Comparison of ENCODE assay signal across 8 cellular contexts in genomic region chr12:65740873-65741600, GRCh38.
DNase-seq lines count a peak whose midpoint lies in the region; ATAC-seq and TF ChIP-seq lines count a peak whose summit lies in the region.

No MANE protein-coding gene starts in this region.

- peaks cover 9% of the 10 kb centered on the region for H3K4me1 Mint-ChIP-seq in Caco-2 (ENCODE audit: low read depth, unreplicated experiment)
- H3K4me1 Mint-ChIP-seq in activated T-helper 17 cell treated with anti-CD3 and anti-CD28 coated beads, Interleukin-2, amount 50 U/mL, for 72 hours = no peaks in the 10 kb centered on the region
- H3K4me1 Mint-ChIP-seq in stimulated activated naive CD8-positive, alpha-beta T cell treated with anti-CD3 and anti-CD28 coated beads, Interleukin-15, Interleukin-2, amounts not matched to agents 100 ng/mL and 50 ng/mL, for 24 hours (ENCODE audit: low read depth) = peaks cover 13% of the 10 kb centered on the region

- H3K27me3 Mint-ChIP-seq in Caco-2 (ENCODE audit: insufficient read depth, unreplicated experiment) = no peaks in the 10 kb centered on the region
- H3K27me3 Mint-ChIP-seq in activated T-helper 17 cell treated with anti-CD3 and anti-CD28 coated beads, Interleukin-2, amount 50 U/mL, for 72 hours = peaks cover 26% of the 10 kb centered on the region
- H3K27me3 Mint-ChIP-seq in stimulated activated naive CD8-positive, alpha-beta T cell treated with anti-CD3 and anti-CD28 coated beads, Interleukin-15, Interleukin-2, amounts not matched to agents 100 ng/mL and 50 ng/mL, for 24 hours = peaks cover 52% of the 10 kb centered on the region

- no peaks in the 10 kb centered on the region for H3K9me2 ChIP-seq in neural cell (ENCODE audit: insufficient read depth, low read length)

- H3K4me1 ChIP-seq in Caco-2 = 0 out of 2 replicates have a peak, but pooled peaks cover 4% of the 10 kb centered on the region

- no peak for TF ChIP-seq CTCF in Caco-2 (IDR thresholded peaks at IDR 0.05; ENCODE audit: insufficient read depth in 1 of 2, low read depth in 1 of 2, low read length in 1 of 2, severe bottlenecking in 1 of 2, unreplicated experiment in 1 of 2)
- TF ChIP-seq CTCF in HFF-Myc (IDR thresholded peaks at IDR 0.05; ENCODE audit: low read depth, low read length, missing control alignments) = no peak
- TF ChIP-seq CTCF in neural cell (IDR thresholded peaks at IDR 0.05; ENCODE audit: poor library complexity, severe bottlenecking) = no peak

- POLR2A ChIA-PET in Caco-2 (lab: Charles Lee) = no interaction called here

- peak overlapping the region; percentile 94 for H3K4me3 Mint-ChIP-seq in Caco-2 (ENCODE audit: unreplicated experiment)
- H3K4me3 Mint-ChIP-seq in activated T-helper 17 cell treated with anti-CD3 and anti-CD28 coated beads, Interleukin-2, amount 50 U/mL, for 72 hours = peak overlapping the region; percentile 66
- H3K4me3 Mint-ChIP-seq in stimulated activated naive CD8-positive, alpha-beta T cell treated with anti-CD3 and anti-CD28 coated beads, Interleukin-15, Interleukin-2, amounts not matched to agents 100 ng/mL and 50 ng/mL, for 24 hours = peak overlapping the region; percentile 70

- no peak overlapping the region for H3K27ac ChIP-seq in neural cell (ENCODE audit: low read length)

- no peaks in the 10 kb centered on the region for H3K36me3 ChIP-seq in Caco-2 (ENCODE audit: control insufficient read depth, insufficient read depth, low read length)
- H3K36me3 ChIP-seq in neural cell (ENCODE audit: insufficient read depth, low read length) = no peaks in the 10 kb centered on the region

- no peaks in the 10 kb centered on the region for H3F3A ChIP-seq in neural cell (ENCODE audit: insufficient read depth, low read length, poor library complexity, severe bottlenecking)

- CTCF ChIA-PET in Caco-2 (lab: Charles Lee) = interaction anchor here (0.7 kb wide), 1 partner anchor 1207 kb away, joined by 3 read pairs; no protein-coding TSS in a partner anchor

- no peaks in the 10 kb centered on the region for H3K79me2 ChIP-seq in neural cell (replicated peaks; ENCODE audit: insufficient read depth, low read length)

- intact Hi-C loops in Caco-2 (cut with micrococcal nuclease; ENCODE audit: unreplicated experiment) = loop anchor here (5.0 kb wide), 2 partner anchors 81 to 136 kb away; partner anchors contain the start of gene HMGA2

- peak; percentile 80 for ATAC-seq in activated T-helper 17 cell treated with anti-CD3 and anti-CD28 coated beads, Interleukin-2, amount 50 U/mL, for 72 hours (replicated peaks)

- no peak overlapping the region for H2AFZ ChIP-seq in neural cell (ENCODE audit: low read depth, low read length)

- no peak for TF ChIP-seq RAD21 in neural cell (conservative IDR thresholded peaks at IDR 0.05)

- no peaks in the 10 kb centered on the region for H4K20me1 ChIP-seq in neural cell (ENCODE audit: insufficient read depth)

- no peaks in the 10 kb centered on the region for H3K9me3 Mint-ChIP-seq in Caco-2 (ENCODE audit: unreplicated experiment)
- H3K9me3 Mint-ChIP-seq in activated T-helper 17 cell treated with anti-CD3 and anti-CD28 coated beads, Interleukin-2, amount 50 U/mL, for 72 hours = no peaks in the 10 kb centered on the region
- H3K9me3 Mint-ChIP-seq in stimulated activated naive CD8-positive, alpha-beta T cell treated with anti-CD3 and anti-CD28 coated beads, Interleukin-15, Interleukin-2, amounts not matched to agents 100 ng/mL and 50 ng/mL, for 24 hours = peaks cover 7% of the 10 kb centered on the region

- H3K27ac Mint-ChIP-seq in Caco-2 (ENCODE audit: unreplicated experiment) = no peak overlapping the region
- H3K27ac Mint-ChIP-seq in activated T-helper 17 cell treated with anti-CD3 and anti-CD28 coated beads, Interleukin-2, amount 50 U/mL, for 72 hours = no peak overlapping the region
- no peak overlapping the region for H3K27ac Mint-ChIP-seq in stimulated activated naive CD8-positive, alpha-beta T cell treated with anti-CD3 and anti-CD28 coated beads, Interleukin-15, Interleukin-2, amounts not matched to agents 100 ng/mL and 50 ng/mL, for 24 hours

- no peak overlapping the region for H3K4me2 ChIP-seq in neural cell (ENCODE audit: low read length)

- H3K9me3 ChIP-seq in Caco-2 (no peaks in the 10 kb centered on the region), neural cell (ENCODE audit: low read length) (no peaks in the 10 kb centered on the region)

- BruUV-seq in Caco-2 (replicated peaks; lab: Mats Ljungman, UMichigan) = no TSS peak

- TF ChIP-seq EP300 in neural cell (conservative IDR thresholded peaks at IDR 0.05; ENCODE audit: poor library complexity, severe bottlenecking) = no peak

- H3K9ac ChIP-seq in neural cell (ENCODE audit: low read length) = no peak overlapping the region

- DNase-seq in Caco-2 (peak; percentile 86 to 90), HFF-Myc (ENCODE audit: extremely low read depth, low read depth) (no peak), NOMO-1 treated with DMSO at 0.1 percent for 48 hours (lab: John Stamatoyannopoulos, UW; ENCODE audit: unreplicated experiment) (peak; percentile 46), fibroblast of the conjunctiva (ENCODE audit: low read depth) (peak; percentile 63), T1000 (lab: John Stamatoyannopoulos, UW) (no peak)

- H3K4me3 ChIP-seq in Caco-2 (ENCODE audit: low read depth, low read length) (peak overlapping the region; percentile 83), HFF-Myc (replicated peaks; ENCODE audit: low read depth, low read length) (peak overlapping the region; percentile 67), neural cell (ENCODE audit: low read length) (peak overlapping the region; percentile 93)

- H3K36me3 Mint-ChIP-seq in Caco-2 (ENCODE audit: insufficient read depth, unreplicated experiment) = no peaks in the 10 kb centered on the region
- H3K36me3 Mint-ChIP-seq in activated T-helper 17 cell treated with anti-CD3 and anti-CD28 coated beads, Interleukin-2, amount 50 U/mL, for 72 hours (ENCODE audit: low read depth) = no peaks in the 10 kb centered on the region
- no peaks in the 10 kb centered on the region for H3K36me3 Mint-ChIP-seq in stimulated activated naive CD8-positive, alpha-beta T cell treated with anti-CD3 and anti-CD28 coated beads, Interleukin-15, Interleukin-2, amounts not matched to agents 100 ng/mL and 50 ng/mL, for 24 hours (ENCODE audit: low read depth)

- no peaks in the 10 kb centered on the region for H3K27me3 ChIP-seq in Caco-2 (replicated peaks; ENCODE audit: control insufficient read depth, insufficient read depth, low read length)
- peaks cover 31% of the 10 kb centered on the region for H3K27me3 ChIP-seq in neural cell (ENCODE audit: insufficient read depth, low read depth, low read length)

TF ChIP-seq in neural cell, 6 proteins besides CTCF, POLR2A, EP300 and RAD21:
- TF ChIP-seq TAF1 (IDR thresholded peaks at IDR 0.05; ENCODE audit: low read depth) (no peak), SMC3 (conservative IDR thresholded peaks at IDR 0.05; ENCODE audit: poor library complexity) (no peak), MXI1 (conservative IDR thresholded peaks at IDR 0.05; ENCODE audit: poor library complexity, severe bottlenecking) (no peak), EZH2 (IDR thresholded peaks at IDR 0.05; ENCODE audit: borderline replicate concordance, insufficient read depth, low read length, poor library complexity, severe bottlenecking) (no peak), POLR2AphosphoS5 (IDR thresholded peaks at IDR 0.05) (no peak), REST (IDR thresholded peaks at IDR 0.05; ENCODE audit: borderline replicate concordance) (no peak)
TF ChIP-seq in neural cell: peak in this region for 0.

Comparison
In these comparisons a context has a peak if more than half of its experiments do, and no peak if none do; other contexts are left out.
1. DNase-seq: peak in Caco-2 (2 of 2), NOMO-1 treated with DMSO at 0.1 percent for 48 hours (single experiment) and fibroblast of the conjunctiva (single experiment); none in HFF-Myc (single experiment) and T1000 (single experiment).
2. Peak in every context shown above with its lines, with median percentiles within 50 percentile points of each other: H3K4me3 ChIP-seq and H3K4me3 Mint-ChIP-seq.